ENCODE assay signal across 8 cellular contexts in the genomic region with DNA sequence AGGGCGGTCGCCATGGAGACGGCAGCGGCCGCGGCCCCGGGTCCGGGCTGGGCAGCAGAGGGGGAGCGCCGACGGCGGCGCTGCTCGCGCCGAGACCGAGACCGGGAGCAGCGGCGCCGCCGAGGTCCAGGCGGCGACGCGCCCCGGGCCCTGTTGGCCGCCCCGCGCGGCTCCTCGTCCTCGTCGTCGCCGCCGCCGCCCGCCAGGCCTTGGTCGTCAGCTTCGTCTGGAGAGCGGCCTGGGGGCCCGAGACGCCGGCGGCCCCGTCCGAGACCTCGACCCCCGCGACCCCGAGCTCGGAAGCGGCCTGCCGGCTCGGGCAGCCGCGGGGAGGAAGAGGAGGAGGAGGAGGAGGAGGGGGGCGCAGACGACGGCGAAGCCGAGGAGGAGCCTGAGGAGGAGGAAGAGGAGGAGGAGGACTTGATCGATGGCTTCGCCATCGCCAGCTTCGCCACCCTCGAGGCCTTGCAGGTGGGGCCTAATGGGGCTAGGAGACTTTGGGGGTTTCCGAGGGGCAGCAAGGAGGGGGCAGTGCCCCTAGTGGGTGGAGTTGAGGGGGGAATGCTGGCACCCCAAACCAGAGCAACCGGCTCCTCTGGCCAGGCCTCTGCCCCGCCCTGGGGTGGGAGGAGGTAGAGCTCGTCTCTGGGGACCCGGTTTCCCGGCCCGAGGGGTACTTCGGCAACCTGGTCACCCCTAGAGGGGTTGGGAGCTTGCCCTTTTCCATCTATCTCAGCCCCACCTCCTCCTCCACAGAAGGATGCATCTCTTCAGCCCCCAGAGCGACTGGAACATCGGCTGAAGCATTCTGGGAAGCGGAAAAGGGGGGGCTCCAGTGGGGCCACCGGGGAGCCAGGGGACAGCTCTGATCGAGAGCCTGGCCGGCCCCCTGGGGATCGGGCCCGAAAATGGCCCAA. TPM values are rescaled to one million over a fixed set of nuclear protein-coding genes. Genes with fewer than 3 reads are reported as not detected.
DNase-seq lines count a peak whose midpoint lies in the region; TF ChIP-seq lines count a peak whose summit lies in the region.

No MANE protein-coding gene starts in this region.

- CTCF ChIA-PET in CD4-positive, alpha-beta memory T cell (lab: Charles Lee; ENCODE audit: partially characterized antibody), result interaction anchor here (0.6 to 4.7 kb wide), 8 partner anchors 23 to 547 kb away, joined by 3 to 47 read pairs (median 4); partner anchors contain the start of gene DCTPP1

- H3K36me3 ChIP-seq in CD4-positive, alpha-beta memory T cell (ENCODE audit: insufficient read depth, low read length), result peaks cover 48% of the 10 kb centered on the region
- H3K36me3 ChIP-seq in osteoblast (ENCODE audit: insufficient read depth, low read length) (peaks cover 54% of the 10 kb centered on the region), vagina (peaks cover 0 to 55% of the 10 kb centered on the region in 2 donors)

- H3K4me3 ChIP-seq in CD4-positive, alpha-beta memory T cell (ENCODE audit: low read length in 2 of 2), result peak overlapping the region; percentile 73 to 82
- H3K4me3 ChIP-seq in LNCaP clone FGC (ENCODE audit: low read depth, low read length) (peak overlapping the region; percentile 89), fibroblast of pulmonary artery (replicated peaks; ENCODE audit: low read depth, low read length) (peak overlapping the region; percentile 90), osteoblast (ENCODE audit: insufficient read depth, low read length) (peak overlapping the region; percentile 80), vagina (peak overlapping the region; percentile 83 to 88)

- DNase-seq in CD4-positive, alpha-beta memory T cell, result peak; percentile 32 to 73 (median 41)
- DNase-seq in LNCaP clone FGC (ENCODE audit: low read depth) (no peak), fibroblast of pulmonary artery (ENCODE audit: low read depth) (no peak), osteoblast (ENCODE audit: insufficient read length, low spot score, missing footprints) (peak; percentile 92), vagina (ENCODE audit: extremely low spot score in 2 of 2) (no peak), NCI-H526 treated with DMSO at 0.1 percent for 48 hours (lab: John Stamatoyannopoulos, UW) (no peak), GOT3 (lab: John Stamatoyannopoulos, UW) (no peak)
- peak; percentile 61 for DNase-seq in activated T-cell treated with anti-CD3 and anti-CD28 coated beads, Interleukin-2, amount 50 U/mL, for 1 hour

- POLR2A ChIA-PET in CD4-positive, alpha-beta memory T cell (lab: Charles Lee; ENCODE audit: partially characterized antibody), result interaction anchor here (0.7 to 4.2 kb wide), 32 partner anchors 10 to 800 kb away, joined by 3 to 154 read pairs (median 6); partner anchors contain the start of genes ALDOA, ARMC5, CORO1A and DCTPP1

- H3K4me1 ChIP-seq in CD4-positive, alpha-beta memory T cell (ENCODE audit: insufficient read depth, low read length), result peaks cover 51% of the 10 kb centered on the region
- H3K4me1 ChIP-seq in osteoblast (ENCODE audit: insufficient read depth, low read length) (peaks cover 24% of the 10 kb centered on the region), vagina (peaks cover 61% of the 10 kb centered on the region)

- intact Hi-C loops in CD4-positive, alpha-beta memory T cell (cut with micrococcal nuclease), result loop anchor here (2.0 to 5.0 kb wide), 4 partner anchors 88 to 799 kb away; partner anchors contain the start of genes ARMC5, PHKG2 and ZNF764
- intact Hi-C loops in vagina (cut with DNase I), result loop anchor here (2.0 to 5.0 kb wide), 2 partner anchors 39 to 87 kb away; partner anchors contain the start of genes SRCAP and ZNF688

- peak overlapping the region; percentile 98 for H3K4me2 ChIP-seq in osteoblast (ENCODE audit: insufficient read depth, low read length)

- TF ChIP-seq POLR2A in vagina (IDR thresholded peaks at IDR 0.05), result no peak

- peaks cover 38% of the 10 kb centered on the region for H4K20me1 ChIP-seq in osteoblast (ENCODE audit: insufficient read depth, low read length)

- H3K27ac ChIP-seq in CD4-positive, alpha-beta memory T cell (ENCODE audit: low read depth, low read length), result peak overlapping the region; percentile 99
- H3K27ac ChIP-seq in osteoblast (ENCODE audit: low read depth, low read length) (peak overlapping the region; percentile 99), vagina (peak overlapping the region; percentile 99)

- peaks cover 31 to 60% (median 47%) of the 10 kb centered on the region in 4 donors for H3K4me1 Mint-ChIP-seq in CD4-positive, alpha-beta memory T cell

- peaks cover 35 to 54% of the 10 kb centered on the region in 2 donors for H3K36me3 Mint-ChIP-seq in CD4-positive, alpha-beta memory T cell

- peak overlapping the region; percentile 84 to 98 (median 95) for H3K27ac Mint-ChIP-seq in CD4-positive, alpha-beta memory T cell

- no peaks in the 10 kb centered on the region for H3K9me3 ChIP-seq in CD4-positive, alpha-beta memory T cell (ENCODE audit: control insufficient read depth in 1 of 2, low read length in 2 of 2)
- H3K9me3 ChIP-seq in osteoblast (ENCODE audit: low read depth, low read length) (no peaks in the 10 kb centered on the region), vagina (no peaks in the 10 kb centered on the region)

- no peaks in the 10 kb centered on the region for H3K27me3 ChIP-seq in CD4-positive, alpha-beta memory T cell (ENCODE audit: insufficient read depth, low read length)
- H3K27me3 ChIP-seq in osteoblast (ENCODE audit: insufficient read depth, low read length) (no peaks in the 10 kb centered on the region), vagina (no peaks in the 10 kb centered on the region)

- H3K79me2 ChIP-seq in osteoblast (ENCODE audit: insufficient read depth, low read length), result peaks cover 51% of the 10 kb centered on the region

- TF ChIP-seq CTCF in LNCaP clone FGC (IDR thresholded peaks at IDR 0.05; ENCODE audit: control insufficient read depth, extremely low read depth, insufficient read depth) (no peak), fibroblast of pulmonary artery (IDR thresholded peaks at IDR 0.05; ENCODE audit: low read length, missing control alignments) (no peak), osteoblast (IDR thresholded peaks at IDR 0.05; ENCODE audit: extremely low read depth, low read depth, low read length) (no peak), vagina (IDR thresholded peaks at IDR 0.05) (no peak)

- H3K9me3 Mint-ChIP-seq in CD4-positive, alpha-beta memory T cell, result peaks cover 0 to 7% (median 0%) of the 10 kb centered on the region in 8 donors

- H3K4me3 Mint-ChIP-seq in CD4-positive, alpha-beta memory T cell, result peak overlapping the region; percentile 84 to 96 (median 86)

- H2AFZ ChIP-seq in osteoblast (ENCODE audit: low read length), result peak overlapping the region; percentile 74

- H3K27me3 Mint-ChIP-seq in CD4-positive, alpha-beta memory T cell, result no peaks in the 10 kb centered on the region

RNA-seq across cellular contexts. Expression of gene FBRS, which starts 1.5 kb away (rescaled TPM):
- 100 to 1,000 TPM; 164 to 172 TPM for total RNA-seq in CD4-positive, alpha-beta memory T cell
- 1 to 10 TPM in 1 of 2 donors, under 1 TPM in 1; 0.70 to 7.9 TPM for polyA plus RNA-seq in CD4-positive, alpha-beta memory T cell
- total RNA-seq in osteoblast (24.5 and 30.8 TPM in 2 replicates), vagina (28.7 TPM)

RNA-seq across cellular contexts. Expression of gene PRR14, which starts 9.0 kb away (rescaled TPM):
- 100 to 1,000 TPM in 1 of 2 experiments, 10 to 100 TPM in 1; 92.0 to 100 TPM for total RNA-seq in CD4-positive, alpha-beta memory T cell
- 10 to 100 TPM in 1 of 2 donors, 1 to 10 TPM in 1; 8.7 to 25.9 TPM for polyA plus RNA-seq in CD4-positive, alpha-beta memory T cell
- total RNA-seq in osteoblast (6.8 and 8.0 TPM in 2 replicates), vagina (60.4 TPM)

RNA-seq across cellular contexts. Expression of gene SRCAP, which starts 39.2 kb away (rescaled TPM):
- 100 to 1,000 TPM; 101 to 115 TPM for total RNA-seq in CD4-positive, alpha-beta memory T cell
- polyA plus RNA-seq in CD4-positive, alpha-beta memory T cell, result 10 to 100 TPM in 1 of 2 donors, 1 to 10 TPM in 1; 1.2 to 35.4 TPM
- 16.3 and 19.2 TPM in 2 replicates for total RNA-seq in osteoblast
- 28.5 TPM for total RNA-seq in vagina

RNA-seq across cellular contexts. Expression of gene ZNF689, which starts 49.6 kb away (rescaled TPM):
- total RNA-seq in CD4-positive, alpha-beta memory T cell, result 10 to 100 TPM; 13.1 to 14.5 TPM
- 10 to 100 TPM; 11.9 to 13.5 TPM for polyA plus RNA-seq in CD4-positive, alpha-beta memory T cell
- total RNA-seq in osteoblast (7.1 and 8.3 TPM in 2 replicates), vagina (7.6 TPM)

Comparison
In these comparisons a context has a peak if more than half of its experiments do, and no peak if none do; other contexts are left out.
1. DNase-seq: peak in CD4-positive, alpha-beta memory T cell (5 of 5), activated T-cell treated with anti-CD3 and anti-CD28 coated beads, Interleukin-2, amount 50 U/mL, for 1 hour (single experiment) and osteoblast (single experiment); none in LNCaP clone FGC (single experiment), fibroblast of pulmonary artery (single experiment), vagina (0 of 2), NCI-H526 treated with DMSO at 0.1 percent for 48 hours (single experiment) and GOT3 (single experiment).
2. Peak in every context shown above with its lines, with median percentiles within 50 percentile points of each other: H3K27ac ChIP-seq and H3K4me3 ChIP-seq.